In the genomic region with DNA sequence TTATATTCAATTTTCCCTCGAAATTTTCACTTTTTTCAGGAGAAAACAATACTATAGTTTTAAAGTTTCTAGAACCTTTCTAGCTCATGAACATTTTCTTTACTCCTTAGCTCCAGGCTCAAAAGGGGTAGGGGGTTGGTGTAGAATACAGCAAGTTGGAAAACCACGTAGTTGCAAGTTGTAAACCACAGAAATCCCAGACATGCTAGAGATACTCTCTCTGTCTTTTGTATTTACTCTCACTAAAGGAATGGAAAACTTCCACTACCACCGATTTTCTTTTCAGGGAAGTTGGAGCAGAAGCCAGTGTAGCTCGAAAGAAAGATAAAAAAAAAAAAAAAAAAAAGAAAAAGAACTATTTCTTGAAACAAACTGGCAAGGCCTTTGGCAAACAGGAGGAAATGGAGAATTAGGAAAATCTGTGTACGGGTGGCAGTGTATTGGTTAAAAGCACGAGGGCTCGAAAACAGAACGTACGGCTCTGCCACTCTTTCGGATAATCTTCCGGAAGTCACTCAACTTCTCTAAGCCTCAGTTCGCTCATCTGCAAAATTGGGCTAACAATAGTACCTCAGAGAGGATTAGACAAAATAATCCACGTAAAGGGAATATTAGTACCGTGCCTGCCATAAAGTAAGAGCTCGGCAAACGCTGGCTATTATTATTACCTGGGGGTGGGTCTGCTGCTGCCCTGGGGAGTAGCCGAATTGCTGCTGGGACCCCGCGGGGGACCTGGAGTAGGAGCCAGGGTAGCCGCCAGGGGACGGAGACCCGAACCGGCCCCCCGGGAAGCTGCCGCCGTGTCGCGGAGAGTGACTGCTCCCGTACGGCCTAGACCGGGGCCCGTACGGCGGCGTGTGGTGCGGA, we compare ENCODE assay signal across 8 cellular contexts. TPM values are rescaled to one million over a fixed set of nuclear protein-coding genes. Genes with fewer than 3 reads are reported as not detected.
DNase-seq lines count a peak whose midpoint lies in the region; ATAC-seq and TF ChIP-seq lines count a peak whose summit lies in the region.

No MANE protein-coding gene starts in this region.

- H3K79me2 ChIP-seq in ACC112 (ENCODE audit: control insufficient read depth, insufficient read depth, low read length, unreplicated experiment) = peaks cover 58% of the 10 kb centered on the region

- H3K9me3 Mint-ChIP-seq in endothelial cell (ENCODE audit: unreplicated experiment) = no peaks in the 10 kb centered on the region

- H3K36me3 ChIP-seq in ACC112 (ENCODE audit: insufficient read depth, low read length) (no peaks in the 10 kb centered on the region), SJCRH30 (peaks cover 14% of the 10 kb centered on the region; the same call in 1 of the 2 replicates), muscle layer of colon (ENCODE audit: insufficient read depth, low read length) (peaks cover 4% of the 10 kb centered on the region)

- no peak for TF ChIP-seq CTCF in GM13977 (IDR thresholded peaks at IDR 0.05; ENCODE audit: extremely low read depth, insufficient read depth, missing control alignments)
- TF ChIP-seq CTCF in endothelial cell (IDR thresholded peaks at IDR 0.05; ENCODE audit: unreplicated experiment) = no peak

- in situ Hi-C loops in GM13977 (cut with MboI; ENCODE audit: low pct_unique_long_range_greater_than_20kb, low sequenced_read_pairs, unreplicated experiment) = no loop called here

- DNase-seq in GM13977 (ENCODE audit: low spot score) (peak; percentile 50), SJCRH30 (peak in 1 of 2 experiments; percentile 46), endothelial cell (ENCODE audit: low spot score) (peak; percentile 45), hippocampal formation (lab: John Stamatoyannopoulos, UW) (no peak), HuH-7 (ENCODE audit: low spot score) (no peak)

- H3K27me3 ChIP-seq in ACC112 (ENCODE audit: insufficient read depth, low read length) = no peaks in the 10 kb centered on the region
- no peaks in the 10 kb centered on the region for H3K27me3 ChIP-seq in SJCRH30
- no peaks in the 10 kb centered on the region for H3K27me3 ChIP-seq in muscle layer of colon (ENCODE audit: control insufficient read depth in 1 of 2, insufficient read depth in 2 of 2, low read length in 2 of 2)

- peak overlapping the region; percentile 99 for H3K9ac ChIP-seq in muscle layer of colon (ENCODE audit: low read length)

- H3K4me1 ChIP-seq in ACC112 (ENCODE audit: control insufficient read depth, insufficient read depth, low read length, unreplicated experiment) (peaks cover 9% of the 10 kb centered on the region), SJCRH30 (peaks cover 4% of the 10 kb centered on the region), muscle layer of colon (ENCODE audit: insufficient read depth, low read length) (peaks cover 22% of the 10 kb centered on the region)

- H3K27ac ChIP-seq in ACC112 (ENCODE audit: low read depth, low read length) (peak overlapping the region; percentile 85), SJCRH30 (peak overlapping the region; percentile 88), muscle layer of colon (ENCODE audit: low read depth, low read length) (peak overlapping the region; percentile 83)

- peak overlapping the region; percentile 95 for H3K4me3 Mint-ChIP-seq in endothelial cell (ENCODE audit: unreplicated experiment)

- H3K9me3 ChIP-seq in SJCRH30 (replicated peaks) = no peaks in the 10 kb centered on the region; the same call in 1 of the 2 replicates
- H3K9me3 ChIP-seq in muscle layer of colon (ENCODE audit: low read length) = no peaks in the 10 kb centered on the region

- H3K27me3 Mint-ChIP-seq in endothelial cell (ENCODE audit: unreplicated experiment) = peaks cover 3% of the 10 kb centered on the region

- ATAC-seq in HG03045 (IDR thresholded peaks at IDR 0.05; ENCODE audit: unreplicated experiment) = peak; percentile 6

- H3K27ac Mint-ChIP-seq in endothelial cell (ENCODE audit: unreplicated experiment) = peak overlapping the region; percentile 74

- peak overlapping the region; percentile 83 for H2AFZ ChIP-seq in ACC112 (ENCODE audit: low read length, unreplicated experiment)

- no peaks in the 10 kb centered on the region for H3K36me3 Mint-ChIP-seq in endothelial cell (ENCODE audit: low read depth, unreplicated experiment)

- peaks cover 12% of the 10 kb centered on the region for H3K4me1 Mint-ChIP-seq in endothelial cell (ENCODE audit: unreplicated experiment)

- H3K4me3 ChIP-seq in ACC112 (ENCODE audit: low read depth, low read length) (peak overlapping the region; percentile 98), SJCRH30 (peak overlapping the region; percentile 96), muscle layer of colon (ENCODE audit: low read depth in 1 of 2, low read length in 2 of 2) (peak overlapping the region; percentile 92 to 96)

RNA-seq across cellular contexts. Expression of gene MPLKIP, which starts 0.6 kb away (rescaled TPM):
- total RNA-seq in SJCRH30 (2014; rRNA removed; shearing (Covaris generic)) = 46.2 and 47.7 TPM in 2 replicates
- 25.0 TPM for total RNA-seq in endothelial cell (ENCODE audit: unreplicated experiment)

RNA-seq across cellular contexts. Expression of gene SUGCT, which starts 1.0 kb away (rescaled TPM):
- total RNA-seq in SJCRH30 (2014; rRNA removed; shearing (Covaris generic)) = 4.4 and 4.8 TPM in 2 replicates
- total RNA-seq in endothelial cell (ENCODE audit: unreplicated experiment) = 1.6 TPM

Comparison
In these comparisons a context has a peak if more than half of its experiments do, and no peak if none do; other contexts are left out.
1. DNase-seq: peak in GM13977 (single experiment) and endothelial cell (single experiment); none in hippocampal formation (0 of 2) and HuH-7 (single experiment).
2. Peak in every context shown above with its lines, with median percentiles within 50 percentile points of each other: H3K27ac ChIP-seq and H3K4me3 ChIP-seq.